Comparison of ENCODE assay signal across 19 cellular contexts in the genomic region with DNA sequence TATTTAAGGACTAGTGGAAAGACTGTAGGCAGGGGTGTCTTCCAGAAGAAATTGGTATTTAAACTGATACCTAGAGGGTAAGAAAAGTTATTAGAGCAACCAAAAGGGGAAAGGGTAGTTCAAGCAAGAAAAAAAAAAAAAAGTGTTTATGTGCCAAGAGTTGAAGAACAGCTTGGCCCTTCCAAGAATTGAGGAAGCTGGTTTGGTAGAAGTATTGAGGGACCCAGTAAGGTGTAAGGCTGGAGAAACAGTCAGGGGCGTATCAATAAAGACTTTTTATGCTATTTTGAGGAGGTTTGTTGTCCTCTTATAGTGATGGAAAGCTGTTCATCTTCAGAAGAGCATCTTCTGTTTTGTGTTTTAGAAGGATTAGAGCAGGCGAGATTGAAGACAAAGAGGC.
A peak's percentile ranks its signal among the peaks of the same experiment; 100 is the strongest.
DNase-seq lines count a peak whose midpoint lies in the region; ATAC-seq and TF ChIP-seq lines count a peak whose summit lies in the region.
"Had no signal": no experiment of that assay in that cellular context is flagged by ENCODE, and none has a peak within 500 bp of the region (broad histone marks: within the 10 kb centered on the region; RNA-seq: fewer than 3 reads in every experiment).

No MANE protein-coding gene starts in this region.

- H3K9me3 ChIP-seq in SK-N-MC (ENCODE audit: low read depth, low read length) = no peaks in the 10 kb centered on the region
- no peaks in the 10 kb centered on the region for H3K9me3 ChIP-seq in smooth muscle cell (replicated peaks; ENCODE audit: low read depth)
- H3K9me3 ChIP-seq in Caco-2 = no peaks in the 10 kb centered on the region
- H3K9me3 ChIP-seq: BLaER1 had no signal

- peak overlapping the region; percentile 96 for H3K9ac ChIP-seq in SK-N-MC (ENCODE audit: insufficient read length)
- H3K9ac ChIP-seq in smooth muscle cell (ENCODE audit: low read depth) = no peak overlapping the region
- H3K9ac ChIP-seq: BLaER1 had no signal

- CTCF ChIA-PET in activated CD8-positive, alpha-beta T cell treated with anti-CD3 and anti-CD28 coated beads for 36 hours (lab: Charles Lee) = no interaction called here
- CTCF ChIA-PET in Caco-2 (lab: Charles Lee) = no interaction called here

- H3K27ac ChIP-seq in SK-N-MC (peak overlapping the region; percentile 98), smooth muscle cell (ENCODE audit: low read depth) (no peak overlapping the region)
- H3K27ac ChIP-seq: BLaER1 had no signal

- POLR2A ChIA-PET in activated naive CD8-positive, alpha-beta T cell treated with anti-CD3 and anti-CD28 coated beads, Interleukin-2, amount 10 ng/mL, durations not matched to agents 7 days and 5 days (lab: Charles Lee) = interaction anchor here (0.7 kb wide), 1 partner anchor 88 kb away, joined by 3 read pairs; no protein-coding TSS in a partner anchor
- POLR2A ChIA-PET in activated CD8-positive, alpha-beta T cell treated with anti-CD3 and anti-CD28 coated beads for 36 hours (lab: Charles Lee) = interaction anchor here (0.8 kb wide), 1 partner anchor 15 kb away, joined by 3 read pairs; no protein-coding TSS in a partner anchor
- POLR2A ChIA-PET in Caco-2 (lab: Charles Lee) = no interaction called here

- no peaks in the 10 kb centered on the region for H3K79me2 ChIP-seq in smooth muscle cell (ENCODE audit: low read depth)

- H3K27me3 Mint-ChIP-seq in activated naive CD8-positive, alpha-beta T cell treated with anti-CD3 and anti-CD28 coated beads, Interleukin-2, amount 10 ng/mL, durations not matched to agents 7 days and 5 days = no peaks in the 10 kb centered on the region
- no peaks in the 10 kb centered on the region for H3K27me3 Mint-ChIP-seq in activated naive CD8-positive, alpha-beta T cell treated with anti-CD3 and anti-CD28 coated beads for 36 hours
- H3K27me3 Mint-ChIP-seq in activated CD8-positive, alpha-beta T cell treated with anti-CD3 and anti-CD28 coated beads for 36 hours = no peaks in the 10 kb centered on the region
- H3K27me3 Mint-ChIP-seq in Caco-2 (ENCODE audit: insufficient read depth, unreplicated experiment) = peaks cover 9% of the 10 kb centered on the region
- H3K27me3 Mint-ChIP-seq: CD4-positive, alpha-beta T cell; IgD-negative memory B cell had no signal

- peaks cover 36% of the 10 kb centered on the region for H3K36me3 Mint-ChIP-seq in activated naive CD8-positive, alpha-beta T cell treated with anti-CD3 and anti-CD28 coated beads, Interleukin-2, amount 10 ng/mL, durations not matched to agents 7 days and 5 days
- peaks cover 40% of the 10 kb centered on the region for H3K36me3 Mint-ChIP-seq in activated naive CD8-positive, alpha-beta T cell treated with anti-CD3 and anti-CD28 coated beads for 36 hours
- H3K36me3 Mint-ChIP-seq in activated CD8-positive, alpha-beta T cell treated with anti-CD3 and anti-CD28 coated beads for 36 hours (ENCODE audit: low read depth) = peaks cover 38% of the 10 kb centered on the region
- H3K36me3 Mint-ChIP-seq in Caco-2 (ENCODE audit: insufficient read depth, unreplicated experiment) = no peaks in the 10 kb centered on the region

- H3K4me1 ChIP-seq in smooth muscle cell (ENCODE audit: low read depth) (no peaks in the 10 kb centered on the region), Caco-2 (no peaks in the 10 kb centered on the region)
- H3K4me1 ChIP-seq: BLaER1 had no signal

- no peak overlapping the region for H3K4me3 Mint-ChIP-seq in activated naive CD8-positive, alpha-beta T cell treated with anti-CD3 and anti-CD28 coated beads, Interleukin-2, amount 10 ng/mL, durations not matched to agents 7 days and 5 days
- H3K4me3 Mint-ChIP-seq in activated naive CD8-positive, alpha-beta T cell treated with anti-CD3 and anti-CD28 coated beads for 36 hours = no peak overlapping the region
- no peak overlapping the region for H3K4me3 Mint-ChIP-seq in activated CD8-positive, alpha-beta T cell treated with anti-CD3 and anti-CD28 coated beads for 36 hours
- H3K4me3 Mint-ChIP-seq in Caco-2 (ENCODE audit: unreplicated experiment) = no peak overlapping the region
- H3K4me3 Mint-ChIP-seq: CD4-positive, alpha-beta T cell; IgD-negative memory B cell had no signal

- ATAC-seq in activated naive CD8-positive, alpha-beta T cell treated with anti-CD3 and anti-CD28 coated beads, Interleukin-2, amount 10 ng/mL, durations not matched to agents 7 days and 5 days (ENCODE audit: low read depth) = peak; percentile 70
- peak; percentile 8 for ATAC-seq in activated CD8-positive, alpha-beta T cell treated with anti-CD3 and anti-CD28 coated beads for 36 hours
- ATAC-seq: SK-N-SH treated with all-trans-retinoic acid at 6 μM for 48 hours had no signal

- peaks cover 13% of the 10 kb centered on the region for H3K4me1 Mint-ChIP-seq in activated naive CD8-positive, alpha-beta T cell treated with anti-CD3 and anti-CD28 coated beads, Interleukin-2, amount 10 ng/mL, durations not matched to agents 7 days and 5 days
- peaks cover 23% of the 10 kb centered on the region for H3K4me1 Mint-ChIP-seq in activated naive CD8-positive, alpha-beta T cell treated with anti-CD3 and anti-CD28 coated beads for 36 hours
- peaks cover 16% of the 10 kb centered on the region for H3K4me1 Mint-ChIP-seq in activated CD8-positive, alpha-beta T cell treated with anti-CD3 and anti-CD28 coated beads for 36 hours (ENCODE audit: low read depth)
- no peaks in the 10 kb centered on the region for H3K4me1 Mint-ChIP-seq in Caco-2 (ENCODE audit: low read depth, unreplicated experiment)

- intact Hi-C loops in activated CD8-positive, alpha-beta T cell treated with anti-CD3 and anti-CD28 coated beads for 36 hours (cut with micrococcal nuclease) = no loop called here
- intact Hi-C loops in Caco-2 (cut with micrococcal nuclease; ENCODE audit: unreplicated experiment) = no loop called here

- no peaks in the 10 kb centered on the region for H3K9me3 Mint-ChIP-seq in activated naive CD8-positive, alpha-beta T cell treated with anti-CD3 and anti-CD28 coated beads, Interleukin-2, amount 10 ng/mL, durations not matched to agents 7 days and 5 days
- no peaks in the 10 kb centered on the region for H3K9me3 Mint-ChIP-seq in activated naive CD8-positive, alpha-beta T cell treated with anti-CD3 and anti-CD28 coated beads for 36 hours
- no peaks in the 10 kb centered on the region for H3K9me3 Mint-ChIP-seq in activated CD8-positive, alpha-beta T cell treated with anti-CD3 and anti-CD28 coated beads for 36 hours
- H3K9me3 Mint-ChIP-seq in Caco-2 (ENCODE audit: unreplicated experiment) = no peaks in the 10 kb centered on the region
- H3K9me3 Mint-ChIP-seq: CD4-positive, alpha-beta T cell; IgD-negative memory B cell had no signal

- H2AFZ ChIP-seq in smooth muscle cell (ENCODE audit: low read depth) = no peak overlapping the region

- no peak overlapping the region for H3K4me2 ChIP-seq in smooth muscle cell
- H3K4me2 ChIP-seq: BLaER1 had no signal

- DNase-seq in activated naive CD8-positive, alpha-beta T cell treated with anti-CD3 and anti-CD28 coated beads, Interleukin-2, amount 10 ng/mL, durations not matched to agents 7 days and 5 days = no peak
- no peak for DNase-seq in activated naive CD8-positive, alpha-beta T cell treated with anti-CD3 and anti-CD28 coated beads for 36 hours
- DNase-seq in SK-N-MC (ENCODE audit: low read depth, low spot score) = no peak
- no peak for DNase-seq in activated CD8-positive, alpha-beta T cell treated with anti-CD3 and anti-CD28 coated beads for 36 hours
- DNase-seq in glomerular visceral epithelial cell (ENCODE audit: extremely low spot score) = no peak
- no peak for DNase-seq in smooth muscle cell (lab: John Stamatoyannopoulos, UW; ENCODE audit: unreplicated experiment)
- DNase-seq in Caco-2 = no peak
- DNase-seq: CD4-positive, alpha-beta T cell; DMS53; NCI-H1048; NCI-H1417; NCI-H1694; NCI-H2029 treated with DMSO at 0.1 percent for 48 hours; NCI-H226; NCI-H510A; NCI-H69 had no signal

- H3K36me3 ChIP-seq in SK-N-MC (ENCODE audit: insufficient read depth, low read length) (0 out of 2 replicates have a peak, but pooled peaks cover 6% of the 10 kb centered on the region), smooth muscle cell (ENCODE audit: low read depth) (no peaks in the 10 kb centered on the region), Caco-2 (ENCODE audit: control insufficient read depth, insufficient read depth, low read length) (no peaks in the 10 kb centered on the region)
- H3K36me3 ChIP-seq: BLaER1 had no signal

- H3F3A ChIP-seq in smooth muscle cell (ENCODE audit: low read depth) = no peaks in the 10 kb centered on the region

- H3K27me3 ChIP-seq in smooth muscle cell (ENCODE audit: low read depth) (no peaks in the 10 kb centered on the region), Caco-2 (replicated peaks; ENCODE audit: control insufficient read depth, insufficient read depth, low read length) (no peaks in the 10 kb centered on the region)
- H3K27me3 ChIP-seq: BLaER1 had no signal

- H4K20me1 ChIP-seq in smooth muscle cell (ENCODE audit: low read depth) = no peaks in the 10 kb centered on the region
- H4K20me1 ChIP-seq: BLaER1 had no signal

- no peak for TF ChIP-seq CTCF in activated CD8-positive, alpha-beta T cell treated with anti-CD3 and anti-CD28 coated beads for 36 hours (IDR thresholded peaks at IDR 0.05)
- TF ChIP-seq CTCF in smooth muscle cell (IDR thresholded peaks at IDR 0.05; ENCODE audit: borderline replicate concordance, insufficient read depth, poor library complexity, severe bottlenecking) (no peak), Caco-2 (IDR thresholded peaks at IDR 0.05; ENCODE audit: insufficient read depth in 1 of 2, low read depth in 1 of 2, low read length in 1 of 2, severe bottlenecking in 1 of 2, unreplicated experiment in 1 of 2) (no peak)

- WGBS in smooth muscle cell (ENCODE audit: low lambda C conversion rate) = 75% methylated on average over 2 of the region's 2 CpGs

- no peak overlapping the region for H3K27ac Mint-ChIP-seq in activated naive CD8-positive, alpha-beta T cell treated with anti-CD3 and anti-CD28 coated beads, Interleukin-2, amount 10 ng/mL, durations not matched to agents 7 days and 5 days
- no peak overlapping the region for H3K27ac Mint-ChIP-seq in activated naive CD8-positive, alpha-beta T cell treated with anti-CD3 and anti-CD28 coated beads for 36 hours
- H3K27ac Mint-ChIP-seq in activated CD8-positive, alpha-beta T cell treated with anti-CD3 and anti-CD28 coated beads for 36 hours = no peak overlapping the region
- H3K27ac Mint-ChIP-seq in Caco-2 (ENCODE audit: unreplicated experiment) = no peak overlapping the region
- H3K27ac Mint-ChIP-seq: CD4-positive, alpha-beta T cell; IgD-negative memory B cell had no signal

- peak overlapping the region; percentile 81 for H3K4me3 ChIP-seq in SK-N-MC
- H3K4me3 ChIP-seq in smooth muscle cell = no peak overlapping the region
- no peak overlapping the region for H3K4me3 ChIP-seq in Caco-2 (ENCODE audit: low read depth, low read length)
- H3K4me3 ChIP-seq: BLaER1 had no signal

- no TSS peak for BruUV-seq in Caco-2 (replicated peaks; lab: Mats Ljungman, UMichigan)
